In the genomic region with DNA sequence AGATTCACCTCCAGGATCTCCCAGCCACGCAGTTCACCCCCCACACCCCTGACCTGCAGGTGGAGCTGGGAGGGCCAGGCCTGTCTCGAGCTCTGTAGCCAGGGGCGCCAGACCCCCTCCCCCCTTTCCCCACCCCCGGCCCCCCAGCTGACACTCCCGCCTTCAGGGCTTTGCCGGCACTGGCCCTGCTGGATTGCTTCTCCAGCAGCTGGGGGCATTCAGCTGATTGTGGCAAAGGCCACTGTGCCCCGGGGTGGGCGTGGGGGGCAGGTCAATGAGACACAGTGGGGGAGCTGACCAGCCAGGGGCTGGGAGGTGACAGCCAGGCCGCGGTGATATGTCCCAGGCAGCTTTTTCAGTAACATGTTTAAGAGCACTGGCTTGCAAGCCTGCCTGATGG, we compare ENCODE assay signal across 1 cellular context.
TF ChIP-seq lines count a peak whose summit lies in the region.

No MANE protein-coding gene starts in this region.

TF ChIP-seq in GM23338, 12 proteins besides CTCF, POLR2A, EP300 and RAD21 (continued from another document):
- TF ChIP-seq, protein P1, sequence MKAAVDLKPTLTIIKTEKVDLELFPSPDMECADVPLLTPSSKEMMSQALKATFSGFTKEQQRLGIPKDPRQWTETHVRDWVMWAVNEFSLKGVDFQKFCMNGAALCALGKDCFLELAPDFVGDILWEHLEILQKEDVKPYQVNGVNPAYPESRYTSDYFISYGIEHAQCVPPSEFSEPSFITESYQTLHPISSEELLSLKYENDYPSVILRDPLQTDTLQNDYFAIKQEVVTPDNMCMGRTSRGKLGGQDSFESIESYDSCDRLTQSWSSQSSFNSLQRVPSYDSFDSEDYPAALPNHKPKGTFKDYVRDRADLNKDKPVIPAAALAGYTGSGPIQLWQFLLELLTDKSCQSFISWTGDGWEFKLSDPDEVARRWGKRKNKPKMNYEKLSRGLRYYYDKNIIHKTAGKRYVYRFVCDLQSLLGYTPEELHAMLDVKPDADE (IDR thresholded peaks at IDR 0.05): no peak
- TF ChIP-seq ZNF114 (CRISPR knock-in tag; IDR thresholded peaks at IDR 0.05) (no peak), EZH2 (IDR thresholded peaks at IDR 0.05; ENCODE audit: low read depth, unreplicated experiment) (no peak), CREB1 (CRISPR knock-in tag; IDR thresholded peaks at IDR 0.05; ENCODE audit: low read depth) (no peak), STAT1 (IDR thresholded peaks at IDR 0.05; ENCODE audit: unreplicated experiment) (no peak)
- TF ChIP-seq, protein P2, sequence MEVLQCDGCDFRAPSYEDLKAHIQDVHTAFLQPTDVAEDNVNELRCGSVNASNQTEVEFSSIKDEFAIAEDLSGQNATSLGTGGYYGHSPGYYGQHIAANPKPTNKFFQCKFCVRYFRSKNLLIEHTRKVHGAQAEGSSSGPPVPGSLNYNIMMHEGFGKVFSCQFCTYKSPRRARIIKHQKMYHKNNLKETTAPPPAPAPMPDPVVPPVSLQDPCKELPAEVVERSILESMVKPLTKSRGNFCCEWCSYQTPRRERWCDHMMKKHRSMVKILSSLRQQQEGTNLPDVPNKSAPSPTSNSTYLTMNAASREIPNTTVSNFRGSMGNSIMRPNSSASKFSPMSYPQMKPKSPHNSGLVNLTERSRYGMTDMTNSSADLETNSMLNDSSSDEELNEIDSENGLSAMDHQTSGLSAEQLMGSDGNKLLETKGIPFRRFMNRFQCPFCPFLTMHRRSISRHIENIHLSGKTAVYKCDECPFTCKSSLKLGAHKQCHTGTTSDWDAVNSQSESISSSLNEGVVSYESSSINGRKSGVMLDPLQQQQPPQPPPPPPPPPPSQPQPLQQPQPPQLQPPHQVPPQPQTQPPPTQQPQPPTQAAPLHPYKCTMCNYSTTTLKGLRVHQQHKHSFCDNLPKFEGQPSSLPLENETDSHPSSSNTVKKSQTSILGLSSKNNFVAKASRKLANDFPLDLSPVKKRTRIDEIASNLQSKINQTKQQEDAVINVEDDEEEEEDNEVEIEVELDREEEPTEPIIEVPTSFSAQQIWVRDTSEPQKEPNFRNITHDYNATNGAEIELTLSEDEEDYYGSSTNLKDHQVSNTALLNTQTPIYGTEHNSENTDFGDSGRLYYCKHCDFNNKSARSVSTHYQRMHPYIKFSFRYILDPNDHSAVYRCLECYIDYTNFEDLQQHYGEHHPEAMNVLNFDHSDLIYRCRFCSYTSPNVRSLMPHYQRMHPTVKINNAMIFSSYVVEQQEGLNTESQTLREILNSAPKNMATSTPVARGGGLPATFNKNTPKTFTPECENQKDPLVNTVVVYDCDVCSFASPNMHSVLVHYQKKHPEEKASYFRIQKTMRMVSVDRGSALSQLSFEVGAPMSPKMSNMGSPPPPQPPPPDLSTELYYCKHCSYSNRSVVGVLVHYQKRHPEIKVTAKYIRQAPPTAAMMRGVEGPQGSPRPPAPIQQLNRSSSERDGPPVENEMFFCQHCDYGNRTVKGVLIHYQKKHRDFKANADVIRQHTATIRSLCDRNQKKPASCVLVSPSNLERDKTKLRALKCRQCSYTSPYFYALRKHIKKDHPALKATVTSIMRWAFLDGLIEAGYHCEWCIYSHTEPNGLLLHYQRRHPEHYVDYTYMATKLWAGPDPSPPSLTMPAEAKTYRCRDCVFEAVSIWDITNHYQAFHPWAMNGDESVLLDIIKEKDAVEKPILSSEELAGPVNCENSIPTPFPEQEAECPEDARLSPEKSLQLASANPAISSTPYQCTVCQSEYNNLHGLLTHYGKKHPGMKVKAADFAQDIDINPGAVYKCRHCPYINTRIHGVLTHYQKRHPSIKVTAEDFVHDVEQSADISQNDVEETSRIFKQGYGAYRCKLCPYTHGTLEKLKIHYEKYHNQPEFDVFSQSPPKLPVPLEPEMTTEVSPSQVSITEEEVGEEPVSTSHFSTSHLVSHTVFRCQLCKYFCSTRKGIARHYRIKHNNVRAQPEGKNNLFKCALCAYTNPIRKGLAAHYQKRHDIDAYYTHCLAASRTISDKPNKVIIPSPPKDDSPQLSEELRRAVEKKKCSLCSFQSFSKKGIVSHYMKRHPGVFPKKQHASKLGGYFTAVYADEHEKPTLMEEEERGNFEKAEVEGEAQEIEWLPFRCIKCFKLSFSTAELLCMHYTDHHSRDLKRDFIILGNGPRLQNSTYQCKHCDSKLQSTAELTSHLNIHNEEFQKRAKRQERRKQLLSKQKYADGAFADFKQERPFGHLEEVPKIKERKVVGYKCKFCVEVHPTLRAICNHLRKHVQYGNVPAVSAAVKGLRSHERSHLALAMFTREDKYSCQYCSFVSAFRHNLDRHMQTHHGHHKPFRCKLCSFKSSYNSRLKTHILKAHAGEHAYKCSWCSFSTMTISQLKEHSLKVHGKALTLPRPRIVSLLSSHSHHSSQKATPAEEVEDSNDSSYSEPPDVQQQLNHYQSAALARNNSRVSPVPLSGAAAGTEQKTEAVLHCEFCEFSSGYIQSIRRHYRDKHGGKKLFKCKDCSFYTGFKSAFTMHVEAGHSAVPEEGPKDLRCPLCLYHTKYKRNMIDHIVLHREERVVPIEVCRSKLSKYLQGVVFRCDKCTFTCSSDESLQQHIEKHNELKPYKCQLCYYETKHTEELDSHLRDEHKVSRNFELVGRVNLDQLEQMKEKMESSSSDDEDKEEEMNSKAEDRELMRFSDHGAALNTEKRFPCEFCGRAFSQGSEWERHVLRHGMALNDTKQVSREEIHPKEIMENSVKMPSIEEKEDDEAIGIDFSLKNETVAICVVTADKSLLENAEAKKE (CRISPR knock-in tag; IDR thresholded peaks at IDR 0.05): no peak
